Comparison of ENCODE assay signal across 15 cellular contexts in the genomic region with DNA sequence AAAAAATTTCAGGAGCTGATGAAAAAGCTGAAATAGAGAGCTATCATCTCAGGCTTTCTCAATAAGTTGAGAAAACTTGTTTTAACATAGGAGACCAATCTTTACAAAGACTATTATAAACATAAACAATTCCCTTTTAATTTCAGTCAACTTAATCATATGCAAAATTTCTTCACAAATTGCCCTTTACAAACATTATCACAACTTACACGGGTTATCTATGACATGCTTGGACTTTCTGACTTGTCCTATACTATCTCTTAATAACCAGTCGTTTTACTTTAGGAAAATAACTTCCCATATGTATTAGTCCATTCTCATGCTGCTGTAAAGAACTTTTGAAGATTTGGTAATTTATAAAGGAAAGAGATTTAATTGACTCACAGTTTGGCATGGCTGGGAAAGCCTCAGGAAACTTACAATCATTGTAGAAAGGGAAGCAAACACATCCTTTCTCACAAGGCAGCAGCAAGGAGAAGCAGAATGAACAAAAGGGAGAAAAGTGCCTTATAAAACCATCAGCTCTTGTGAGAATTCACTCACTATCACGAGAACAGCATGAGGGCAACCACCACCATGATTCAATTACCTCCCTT.
DNase-seq lines count a peak whose midpoint lies in the region; ATAC-seq and TF ChIP-seq lines count a peak whose summit lies in the region.
"Had no signal": no experiment of that assay in that cellular context is flagged by ENCODE, and none has a peak within 500 bp of the region (broad histone marks: within the 10 kb centered on the region; RNA-seq: fewer than 3 reads in every experiment).

No MANE protein-coding gene starts in this region.

- no peak overlapping the region for H3K4me3 ChIP-seq in fibroblast of mammary gland (ENCODE audit: control insufficient read depth, low read depth, low read length)

- TF ChIP-seq CTCF in fibroblast of mammary gland (conservative IDR thresholded peaks at IDR 0.05; ENCODE audit: control insufficient read depth, insufficient read depth, low read depth, low read length) = no peak

- no peak for ATAC-seq in GM18502 (IDR thresholded peaks at IDR 0.05; ENCODE audit: poor library complexity, unreplicated experiment)

- DNase-seq in NCI-H146 (lab: John Stamatoyannopoulos, UW) = peak; percentile 17
- DNase-seq in NCI-H146 treated with DMSO at 0.1 percent for 48 hours (lab: John Stamatoyannopoulos, UW; ENCODE audit: unreplicated experiment) = no peak
- peak; percentile 16 for DNase-seq in COR-L47 (lab: John Stamatoyannopoulos, UW)
- DNase-seq in LHCN-M2 (ENCODE audit: low read depth) = peak; percentile 5
- DNase-seq in fibroblast of mammary gland (ENCODE audit: low read depth) = peak; percentile 4
- no peak for DNase-seq in iPS-NIHi11 (ENCODE audit: low spot score)
- no peak for DNase-seq in NCI-H524 treated with DMSO at 0.1 percent for 48 hours (lab: John Stamatoyannopoulos, UW)
- DNase-seq: Calu3, EL, NCI-H1092 treated with DMSO at 0.1 percent for 48 hours, NCI-H187, NCI-H2171 treated with DMSO at 0.1 percent for 48 hours, NCI-H526 treated with DMSO at 0.1 percent for 48 hours, SHP77 had no signal

Comparison
In these comparisons a context has a peak if more than half of its experiments do, and no peak if none do; other contexts are left out.
1. DNase-seq: peak in NCI-H146 (single experiment), COR-L47 (single experiment), LHCN-M2 (single experiment) and fibroblast of mammary gland (single experiment); none in NCI-H146 treated with DMSO at 0.1 percent for 48 hours (single experiment), iPS-NIHi11 (single experiment) and NCI-H524 treated with DMSO at 0.1 percent for 48 hours (single experiment).